ENCODE assay signal across 21 cellular contexts in genomic region chr3:131303848-131304247, GRCh38.
"Had no signal": no experiment of that assay in that cellular context is flagged by ENCODE, and none has a peak within 500 bp of the region (broad histone marks: within the 10 kb centered on the region; RNA-seq: fewer than 3 reads in every experiment).

No MANE protein-coding gene starts in this region.

- H3K4me1 ChIP-seq: heart right ventricle, psoas muscle, sigmoid colon, testis, upper lobe of right lung had no signal

- H3K4me3 ChIP-seq: heart right ventricle, psoas muscle, sigmoid colon, testis, upper lobe of right lung had no signal

- H3K27ac ChIP-seq: heart right ventricle, psoas muscle, sigmoid colon, testis, upper lobe of right lung had no signal

- H3K9me3 ChIP-seq: psoas muscle, sigmoid colon, testis, upper lobe of right lung had no signal

- H3K36me3 ChIP-seq: heart right ventricle, sigmoid colon, upper lobe of right lung had no signal

- DNase-seq: activated CD4-positive, alpha-beta memory T cell treated with anti-CD3 and anti-CD28 coated beads, Interleukin-2, amount 10 ng/mL, durations not matched to agents 7 days and 5 days; activated CD4-positive, alpha-beta T cell treated with anti-CD3 and anti-CD28 coated beads for 1 hour; activated gamma-delta T cell; activated naive CD8-positive, alpha-beta T cell treated with anti-CD3 and anti-CD28 coated beads, Interleukin-2, amount 10 ng/mL, durations not matched to agents 7 days and 5 days; activated T-cell treated with anti-CD3 and anti-CD28 coated beads, Interleukin-2, amount 50 U/mL, for 48 hours; central memory CD4-positive, alpha-beta T cell; cortex of kidney; effector memory CD4-positive, alpha-beta T cell; heart right ventricle; left ventricle myocardium superior; mesendoderm; psoas muscle; sigmoid colon; stimulated activated CD4-positive, alpha-beta T cell treated with anti-CD3 and anti-CD28 coated beads, Interleukin-12 subunit alpha, Interleukin-12 subunit beta, amount 100 ng/mL, for 4 hours; stimulated activated naive CD4-positive, alpha-beta T cell; T-cell; T1000; testis; upper lobe of right lung had no signal

- FAIRE-seq: frontal cortex, keratinocyte had no signal

- H3K27me3 ChIP-seq: heart right ventricle, sigmoid colon, testis, upper lobe of right lung had no signal

- ATAC-seq: left ventricle myocardium superior, psoas muscle, T-cell, upper lobe of right lung had no signal
